In genomic region chr9:124040186-124040920, GRCh38 we compare ENCODE assay signal across 8 cellular contexts.
DNase-seq lines count a peak whose midpoint lies in the region; ATAC-seq and TF ChIP-seq lines count a peak whose summit lies in the region.

No MANE protein-coding gene starts in this region.

- peak overlapping the region; percentile 57; the same call in 1 of the 2 replicates for H3K27ac ChIP-seq in VCaP

- H3K4me1 ChIP-seq in iPS-15b (ENCODE audit: control insufficient read depth, insufficient read depth, low read length) = no peaks in the 10 kb centered on the region

- no peak overlapping the region for H3K27ac Mint-ChIP-seq in stimulated activated naive CD8-positive, alpha-beta T cell treated with anti-CD3 and anti-CD28 coated beads, Interleukin-15, Interleukin-2, amounts not matched to agents 100 ng/mL and 50 ng/mL, for 24 hours

- H3K4me1 Mint-ChIP-seq in stimulated activated naive CD8-positive, alpha-beta T cell treated with anti-CD3 and anti-CD28 coated beads, Interleukin-15, Interleukin-2, amounts not matched to agents 100 ng/mL and 50 ng/mL, for 24 hours (ENCODE audit: low read depth) = peaks cover 18% of the 10 kb centered on the region

- H3K9ac ChIP-seq in iPS-15b (ENCODE audit: low read depth, low read length) = no peak overlapping the region

- peak overlapping the region; percentile 50 for H3K4me3 ChIP-seq in iPS-15b (ENCODE audit: low read depth, low read length)

- no peak for TF ChIP-seq CTCF in VCaP (conservative IDR thresholded peaks at IDR 0.05)

- H3K27me3 Mint-ChIP-seq in stimulated activated naive CD8-positive, alpha-beta T cell treated with anti-CD3 and anti-CD28 coated beads, Interleukin-15, Interleukin-2, amounts not matched to agents 100 ng/mL and 50 ng/mL, for 24 hours = peaks cover 76% of the 10 kb centered on the region

- no peak for ATAC-seq in GM21737 (IDR thresholded peaks at IDR 0.05; ENCODE audit: unreplicated experiment)

- DNase-seq in NCI-H748 (lab: John Stamatoyannopoulos, UW; ENCODE audit: unreplicated experiment) = peak; percentile 44
- no peak for DNase-seq in NCI-H748 treated with DMSO at 0.1 percent for 48 hours (lab: John Stamatoyannopoulos, UW)
- DNase-seq in C1 segment of cervical spinal cord (lab: John Stamatoyannopoulos, UW) = no peak
- DNase-seq in DMS 273 (lab: John Stamatoyannopoulos, UW; ENCODE audit: unreplicated experiment) = no peak

- H3K4me3 Mint-ChIP-seq in stimulated activated naive CD8-positive, alpha-beta T cell treated with anti-CD3 and anti-CD28 coated beads, Interleukin-15, Interleukin-2, amounts not matched to agents 100 ng/mL and 50 ng/mL, for 24 hours = peak overlapping the region; percentile 43

- H3K27me3 ChIP-seq in iPS-15b (ENCODE audit: control insufficient read depth, insufficient read depth, low read length) = peaks cover 71% of the 10 kb centered on the region

- H3K36me3 ChIP-seq in iPS-15b (ENCODE audit: control insufficient read depth, insufficient read depth, low read length) = no peaks in the 10 kb centered on the region

- H3K9me3 ChIP-seq in iPS-15b (ENCODE audit: control insufficient read depth, insufficient read depth, low read length) = no peaks in the 10 kb centered on the region

- H3K36me3 Mint-ChIP-seq in stimulated activated naive CD8-positive, alpha-beta T cell treated with anti-CD3 and anti-CD28 coated beads, Interleukin-15, Interleukin-2, amounts not matched to agents 100 ng/mL and 50 ng/mL, for 24 hours (ENCODE audit: low read depth) = no peaks in the 10 kb centered on the region

- no peaks in the 10 kb centered on the region for H3K9me3 Mint-ChIP-seq in stimulated activated naive CD8-positive, alpha-beta T cell treated with anti-CD3 and anti-CD28 coated beads, Interleukin-15, Interleukin-2, amounts not matched to agents 100 ng/mL and 50 ng/mL, for 24 hours
